8 cellular contexts compared by ENCODE assay signal in genomic region chr9:132877818-132878694, GRCh38. TPM values are rescaled to one million over a fixed set of nuclear protein-coding genes. Genes with fewer than 3 reads are reported as not detected.
DNase-seq lines count a peak whose midpoint lies in the region; ATAC-seq and TF ChIP-seq lines count a peak whose summit lies in the region.

Gene AK8 (minus strand): TSS chr9:132878284. CDS start chr9:132878255, 29 bp downstream.

- TF ChIP-seq EP300 in transverse colon (IDR thresholded peaks at IDR 0.05; ENCODE audit: low read depth) = no peak

- H3K36me3 Mint-ChIP-seq in CD8-positive, alpha-beta T cell = no peaks in the 10 kb centered on the region

- ATAC-seq in CD8-positive, alpha-beta T cell = peak; percentile 88
- peak; percentile 70 for ATAC-seq in GM19463 (IDR thresholded peaks at IDR 0.05; ENCODE audit: unreplicated experiment)

- H4K20me1 ChIP-seq in KMS-11 (ENCODE audit: insufficient read depth) = no peaks in the 10 kb centered on the region

- intact Hi-C loops in CD8-positive, alpha-beta T cell (cut with DNase I, micrococcal nuclease) = loop anchor here (1.0 to 5.0 kb wide), 5 partner anchors 25 to 799 kb away; partner anchors contain the start of genes GTF3C4 (in 1 of the 2), MED27 (in 1 of the 2), STKLD1 (in 1 of the 2) and SURF4 (in 1 of the 2)
- intact Hi-C loops in left ventricle myocardium inferior (cut with micrococcal nuclease) = no loop called here
- intact Hi-C loops in posterior vena cava (cut with DNase I) = no loop called here
- intact Hi-C loops in transverse colon (cut with DNase I; ENCODE audit: low total_unique reads) = no loop called here

- CTCF ChIA-PET in CD8-positive, alpha-beta T cell (lab: Charles Lee) = interaction anchor here (1.0 to 6.1 kb wide), 4 partner anchors 17 to 31 kb away, joined by 3 to 31 read pairs (median 4); no protein-coding TSS in a partner anchor

- peaks cover 14% of the 10 kb centered on the region for H3K4me1 ChIP-seq in CD8-positive, alpha-beta T cell (ENCODE audit: insufficient read depth, low read length)
- H3K4me1 ChIP-seq in KMS-11 (ENCODE audit: low read depth, poor library complexity, severe bottlenecking) (no peaks in the 10 kb centered on the region), left ventricle myocardium inferior (peaks cover 24% of the 10 kb centered on the region), transverse colon (peaks cover 0 to 16% (median 8%) of the 10 kb centered on the region in 4 donors)

- no peaks in the 10 kb centered on the region for H3K9me3 Mint-ChIP-seq in CD8-positive, alpha-beta T cell

- no peaks in the 10 kb centered on the region for H3K36me3 ChIP-seq in CD8-positive, alpha-beta T cell (ENCODE audit: insufficient read depth, low read length)
- H3K36me3 ChIP-seq in KMS-11 (ENCODE audit: insufficient read depth) (no peaks in the 10 kb centered on the region), left ventricle myocardium inferior (no peaks in the 10 kb centered on the region), transverse colon (no peaks in the 10 kb centered on the region)

- peak within 1 kb of the TSS; percentile 88 for H3K27ac Mint-ChIP-seq in CD8-positive, alpha-beta T cell

- H3K9ac ChIP-seq in KMS-11 = peak within 1 kb of the TSS; percentile 86

- no peaks in the 10 kb centered on the region for H3K27me3 Mint-ChIP-seq in CD8-positive, alpha-beta T cell (ENCODE audit: low read depth)

- no peak for TF ChIP-seq CTCF in CD8-positive, alpha-beta T cell (IDR thresholded peaks at IDR 0.05)
- TF ChIP-seq CTCF in KMS-11 (conservative IDR thresholded peaks at IDR 0.05; ENCODE audit: low read depth, low read length) (no peak), left ventricle myocardium inferior (IDR thresholded peaks at IDR 0.05; ENCODE audit: borderline replicate concordance) (no peak), transverse colon (IDR thresholded peaks at IDR 0.05) (no peak)

- peak within 1 kb of the TSS; percentile 91 for H3K4me2 ChIP-seq in KMS-11

- peak; percentile 55 to 87 (median 71) for DNase-seq in CD8-positive, alpha-beta T cell
- peak; percentile 65 for DNase-seq in T follicular helper cell (ENCODE audit: low read depth)
- peak in 47 of 56 donors; percentile 4 to 79 (median 44) for DNase-seq in amygdala (lab: John Stamatoyannopoulos, UW)
- DNase-seq in left ventricle myocardium inferior = peak; percentile 75
- DNase-seq in posterior vena cava (ENCODE audit: low spot score) = peak; percentile 92
- peak; percentile 74 for DNase-seq in transverse colon

- H3K4me3 ChIP-seq in CD8-positive, alpha-beta T cell (ENCODE audit: low read depth, low read length) = peak within 1 kb of the TSS; percentile 96
- H3K4me3 ChIP-seq in KMS-11 (IDR thresholded peaks at IDR 0.05; ENCODE audit: insufficient read depth, low read depth, low read length) (peak within 1 kb of the TSS; percentile 48), left ventricle myocardium inferior (peak within 1 kb of the TSS; percentile 94), transverse colon (peak within 1 kb of the TSS; percentile 71 to 97 (median 86))

- POLR2A ChIA-PET in CD8-positive, alpha-beta T cell (lab: Charles Lee) = interaction anchor here (0.5 to 2.2 kb wide), 5 partner anchors 11 to 208 kb away, joined by 3 to 8 read pairs (median 3); partner anchors contain the start of genes DDX31, GTF3C4 and TSC1

- no peaks in the 10 kb centered on the region for H3K79me2 ChIP-seq in KMS-11 (ENCODE audit: insufficient read depth, low read depth)

- H3K9me3 ChIP-seq in CD8-positive, alpha-beta T cell (ENCODE audit: low read length) = no peaks in the 10 kb centered on the region
- no peaks in the 10 kb centered on the region for H3K9me3 ChIP-seq in left ventricle myocardium inferior (replicated peaks)
- H3K9me3 ChIP-seq in transverse colon = no peaks in the 10 kb centered on the region

- WGBS in transverse colon (ENCODE audit: low coverage in 1 of 2), 2 donors = 2% methylated on average over 57 of the region's 89 CpGs; no CpG with 5 or more reads in 1 of the 2 donors

- H3K27me3 ChIP-seq in CD8-positive, alpha-beta T cell (ENCODE audit: insufficient read depth, low read length) = no peaks in the 10 kb centered on the region
- H3K27me3 ChIP-seq in KMS-11 (ENCODE audit: insufficient read depth, low read depth) (peaks cover 18% of the 10 kb centered on the region), left ventricle myocardium inferior (ENCODE audit: low read depth) (no peaks in the 10 kb centered on the region), transverse colon (no peaks in the 10 kb centered on the region)

- in situ Hi-C loops in transverse colon (cut with MboI; ENCODE audit: low pct_ligation_motif_present in 1 of 4, low pct_unique_long_range_greater_than_20kb in 1 of 4, low sequenced_read_pairs in 3 of 4) = no loop called here

- H3K27ac ChIP-seq in CD8-positive, alpha-beta T cell (ENCODE audit: low read depth, low read length) = peak within 1 kb of the TSS; percentile 63
- peak within 1 kb of the TSS; percentile 44; the same call in 1 of the 2 replicates for H3K27ac ChIP-seq in KMS-11
- peak within 1 kb of the TSS; percentile 77 for H3K27ac ChIP-seq in left ventricle myocardium inferior (replicated peaks)
- peak within 1 kb of the TSS; percentile 80 to 86 (median 84) for H3K27ac ChIP-seq in transverse colon

- TF ChIP-seq POLR2A in transverse colon (IDR thresholded peaks at IDR 0.05) = peak; percentile 38

- H3K4me1 Mint-ChIP-seq in CD8-positive, alpha-beta T cell (ENCODE audit: low read depth) = peaks cover 17% of the 10 kb centered on the region

- peak within 1 kb of the TSS; percentile 100 for H2AFZ ChIP-seq in KMS-11 (ENCODE audit: low read depth)

- H3K4me3 Mint-ChIP-seq in CD8-positive, alpha-beta T cell = peak within 1 kb of the TSS; percentile 81

RNA-seq across cellular contexts. Expression of gene AK8, which starts in this region (rescaled TPM):
- total RNA-seq in CD8-positive, alpha-beta T cell = not detected
- total RNA-seq in left ventricle myocardium inferior (0.74 TPM), posterior vena cava (1 to 10 TPM in 1 of 2 donors, under 1 TPM in 1; 0.24 to 1.3 TPM), transverse colon (1 to 10 TPM in 1 of 4 donors, under 1 TPM in 1, not detected in 2; 0.27 to 1.3 TPM)

Comparison
In these comparisons a context has a peak if more than half of its experiments do, and no peak if none do; other contexts are left out.
1. Peak in every context shown above with its lines: DNase-seq, ATAC-seq, H3K4me3 ChIP-seq and H3K27ac ChIP-seq.
2. Peak in DNase-seq, ATAC-seq, H3K4me3 ChIP-seq and H3K27ac ChIP-seq in CD8-positive, alpha-beta T cell; RNA of the gene not detected or under 1 TPM.
3. Peak in DNase-seq, H3K4me3 ChIP-seq and H3K27ac ChIP-seq in left ventricle myocardium inferior; RNA of the gene not detected or under 1 TPM.
4. intact Hi-C loops: an anchor here in CD8-positive, alpha-beta T cell (1.0 to 5.0 kb wide); none called in left ventricle myocardium inferior, posterior vena cava and transverse colon.